9 cellular contexts compared by ENCODE assay signal in genomic region chr12:10718279-10718821, GRCh38.
DNase-seq lines count a peak whose midpoint lies in the region; ATAC-seq and TF ChIP-seq lines count a peak whose summit lies in the region.
"Had no signal": no experiment of that assay in that cellular context is flagged by ENCODE, and none has a peak within 500 bp of the region (broad histone marks: within the 10 kb centered on the region; RNA-seq: fewer than 3 reads in every experiment).

No MANE protein-coding gene starts in this region.

- no peak overlapping the region for H3K27ac Mint-ChIP-seq in activated naive CD4-positive, alpha-beta T cell treated with anti-CD3 and anti-CD28 coated beads, Interleukin-2, amount 10 ng/mL, durations not matched to agents 7 days and 5 days
- no peak overlapping the region for H3K27ac Mint-ChIP-seq in stimulated activated naive CD8-positive, alpha-beta T cell treated with anti-CD3 and anti-CD28 coated beads, Interleukin-15, amount 100 ng/mL, for 72 hours

- no peak for ATAC-seq in stimulated activated naive CD8-positive, alpha-beta T cell treated with anti-CD3 and anti-CD28 coated beads, Interleukin-15, amount 100 ng/mL, for 72 hours

- no peaks in the 10 kb centered on the region for H3K9me3 Mint-ChIP-seq in activated naive CD4-positive, alpha-beta T cell treated with anti-CD3 and anti-CD28 coated beads, Interleukin-2, amount 10 ng/mL, durations not matched to agents 7 days and 5 days
- H3K9me3 Mint-ChIP-seq in stimulated activated naive CD8-positive, alpha-beta T cell treated with anti-CD3 and anti-CD28 coated beads, Interleukin-15, amount 100 ng/mL, for 72 hours = no peaks in the 10 kb centered on the region

- no peak overlapping the region for H3K4me3 Mint-ChIP-seq in activated naive CD4-positive, alpha-beta T cell treated with anti-CD3 and anti-CD28 coated beads, Interleukin-2, amount 10 ng/mL, durations not matched to agents 7 days and 5 days
- no peak overlapping the region for H3K4me3 Mint-ChIP-seq in stimulated activated naive CD8-positive, alpha-beta T cell treated with anti-CD3 and anti-CD28 coated beads, Interleukin-15, amount 100 ng/mL, for 72 hours

- H3K27ac ChIP-seq in WERI-Rb-1 = peak overlapping the region; percentile 13

- peak; percentile 82 for DNase-seq in HCEC 1CT
- peak; percentile 16 for DNase-seq in WERI-Rb-1
- peak; percentile 34 for DNase-seq in glomerular visceral epithelial cell (ENCODE audit: extremely low spot score)
- DNase-seq in smooth muscle cell of the brain vasculature (ENCODE audit: low read depth, low spot score) = peak; percentile 52
- no peak for DNase-seq in activated naive CD4-positive, alpha-beta T cell treated with anti-CD3 and anti-CD28 coated beads, Interleukin-2, amount 10 ng/mL, durations not matched to agents 7 days and 5 days
- no peak for DNase-seq in hippocampal formation (lab: John Stamatoyannopoulos, UW)
- no peak for DNase-seq in activated CD4-positive, alpha-beta T cell treated with anti-CD3 and anti-CD28 coated beads, Interleukin-2, amount 50 U/mL, for 4 hours
- no peak for DNase-seq in stimulated activated naive CD8-positive, alpha-beta T cell treated with anti-CD3 and anti-CD28 coated beads, Interleukin-15, amount 100 ng/mL, for 72 hours
- DNase-seq: OCI-M1 had no signal

- H3K36me3 ChIP-seq in WERI-Rb-1 = peaks cover 19% of the 10 kb centered on the region

- H3K36me3 Mint-ChIP-seq in activated naive CD4-positive, alpha-beta T cell treated with anti-CD3 and anti-CD28 coated beads, Interleukin-2, amount 10 ng/mL, durations not matched to agents 7 days and 5 days = peaks cover 15% of the 10 kb centered on the region

- H3K27me3 ChIP-seq in WERI-Rb-1 (ENCODE audit: insufficient read depth, low read depth, severe bottlenecking) = no peaks in the 10 kb centered on the region

- H3K4me3 ChIP-seq in WERI-Rb-1 (ENCODE audit: low read depth, low read length) = peak overlapping the region; percentile 16; the same call in 1 of the 2 replicates

- no peaks in the 10 kb centered on the region for H3K9me3 ChIP-seq in WERI-Rb-1 (ENCODE audit: severe bottlenecking)

- peaks cover 18% of the 10 kb centered on the region for H3K27me3 Mint-ChIP-seq in activated naive CD4-positive, alpha-beta T cell treated with anti-CD3 and anti-CD28 coated beads, Interleukin-2, amount 10 ng/mL, durations not matched to agents 7 days and 5 days
- H3K27me3 Mint-ChIP-seq in stimulated activated naive CD8-positive, alpha-beta T cell treated with anti-CD3 and anti-CD28 coated beads, Interleukin-15, amount 100 ng/mL, for 72 hours = no peaks in the 10 kb centered on the region

- CTCF ChIA-PET in activated naive CD4-positive, alpha-beta T cell treated with anti-CD3 and anti-CD28 coated beads, Interleukin-2, amount 10 ng/mL, durations not matched to agents 7 days and 5 days (lab: Charles Lee) = interaction anchor here (0.7 kb wide), 1 partner anchor 27 kb away, joined by 3 read pairs; no protein-coding TSS in a partner anchor

- H3K4me1 Mint-ChIP-seq in activated naive CD4-positive, alpha-beta T cell treated with anti-CD3 and anti-CD28 coated beads, Interleukin-2, amount 10 ng/mL, durations not matched to agents 7 days and 5 days = peaks cover 41% of the 10 kb centered on the region
- peaks cover 67% of the 10 kb centered on the region for H3K4me1 Mint-ChIP-seq in stimulated activated naive CD8-positive, alpha-beta T cell treated with anti-CD3 and anti-CD28 coated beads, Interleukin-15, amount 100 ng/mL, for 72 hours

- TF ChIP-seq CTCF in WERI-Rb-1 (IDR thresholded peaks at IDR 0.05; ENCODE audit: low read depth, low read length) = no peak

Comparison
In these comparisons a context has a peak if more than half of its experiments do, and no peak if none do; other contexts are left out.
1. DNase-seq: peak in HCEC 1CT (single experiment), WERI-Rb-1 (single experiment), glomerular visceral epithelial cell (single experiment) and smooth muscle cell of the brain vasculature (single experiment); none in activated naive CD4-positive, alpha-beta T cell treated with anti-CD3 and anti-CD28 coated beads, Interleukin-2, amount 10 ng/mL, durations not matched to agents 7 days and 5 days (single experiment), hippocampal formation (0 of 2), activated CD4-positive, alpha-beta T cell treated with anti-CD3 and anti-CD28 coated beads, Interleukin-2, amount 50 U/mL, for 4 hours (0 of 2) and stimulated activated naive CD8-positive, alpha-beta T cell treated with anti-CD3 and anti-CD28 coated beads, Interleukin-15, amount 100 ng/mL, for 72 hours (0 of 2).